8 cellular contexts compared by ENCODE assay signal in the genomic region with DNA sequence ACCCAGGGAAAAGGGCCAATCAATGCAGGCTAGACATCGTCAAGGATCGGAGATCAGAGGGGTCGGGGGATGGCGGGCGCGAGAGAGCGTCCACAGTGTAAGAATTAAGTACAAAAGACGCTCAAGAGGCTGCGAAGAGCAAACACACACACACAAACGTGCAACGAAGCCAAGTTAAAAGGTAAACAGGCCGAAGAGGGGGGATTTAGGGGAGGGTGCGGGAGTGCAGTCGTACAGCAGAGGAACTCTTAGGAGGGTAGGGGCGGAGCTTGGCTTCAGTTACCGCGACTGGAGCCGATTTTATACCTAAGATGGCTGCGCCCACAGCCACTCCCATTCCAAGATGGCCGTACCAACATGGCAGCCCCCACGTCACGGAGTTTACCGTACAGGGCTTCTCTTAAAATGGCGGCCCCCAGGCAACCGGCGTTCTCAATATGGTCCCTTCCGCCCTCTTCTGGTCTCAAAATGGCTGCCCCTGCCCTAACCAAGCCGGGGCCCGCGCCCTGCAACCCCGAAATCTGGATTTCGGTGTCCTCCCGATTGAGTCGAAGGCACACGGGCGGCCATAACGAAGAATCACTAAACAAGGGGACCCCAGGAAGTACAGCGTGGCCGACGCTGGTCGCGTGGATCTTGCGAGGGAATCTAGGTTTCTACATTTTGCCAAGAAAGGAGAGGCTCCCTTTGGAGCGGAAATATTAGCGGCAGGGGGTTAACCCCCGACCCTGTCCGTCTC. TPM values are rescaled to one million over a fixed set of nuclear protein-coding genes. Genes with fewer than 3 reads are reported as not detected.
DNase-seq lines count a peak whose midpoint lies in the region; ATAC-seq and TF ChIP-seq lines count a peak whose summit lies in the region.

No MANE protein-coding gene starts in this region.

- in situ Hi-C loops in GM18951 (cut with MboI; ENCODE audit: low sequenced_read_pairs, unreplicated experiment) = no loop called here

- TF ChIP-seq POLR2A in GM18951 (IDR thresholded peaks at IDR 0.05; ENCODE audit: extremely low read depth, insufficient read depth, insufficient read length) = peak; percentile 79

- H3K9me3 ChIP-seq in AG04450 (ENCODE audit: control insufficient read depth, insufficient read depth, low read length) = no peaks in the 10 kb centered on the region
- H3K9me3 ChIP-seq in ectodermal cell (ENCODE audit: control insufficient read depth, low read length) = no peaks in the 10 kb centered on the region
- H3K9me3 ChIP-seq in lower lobe of right lung = no peaks in the 10 kb centered on the region

- peaks cover 67% of the 10 kb centered on the region for H3K4me1 Mint-ChIP-seq in activated CD8-positive, alpha-beta T cell treated with anti-CD3 and anti-CD28 coated beads for 36 hours (ENCODE audit: low read depth)

- no peaks in the 10 kb centered on the region for H3K27me3 ChIP-seq in AG04450 (ENCODE audit: control insufficient read depth, insufficient read depth, low read length)
- H3K27me3 ChIP-seq in ectodermal cell (ENCODE audit: control insufficient read depth, insufficient read depth, low read length, poor library complexity, severe bottlenecking) = no peaks in the 10 kb centered on the region
- H3K27me3 ChIP-seq in lower lobe of right lung (ENCODE audit: low read depth) = no peaks in the 10 kb centered on the region

- CTCF ChIA-PET in AG04450 (lab: Charles Lee) = interaction anchor here (0.5 to 1.3 kb wide), 2 partner anchors 12 to 17 kb away, joined by 3 to 4 read pairs; no protein-coding TSS in a partner anchor
- CTCF ChIA-PET in activated CD8-positive, alpha-beta T cell treated with anti-CD3 and anti-CD28 coated beads for 36 hours (lab: Charles Lee) = interaction anchor here (1.0 to 2.5 kb wide), 6 partner anchors 9 to 78 kb away, joined by 3 to 13 read pairs (median 3); partner anchors contain the start of genes HNRNPUL2, LBHD1, TMEM179B and UQCC3

- intact Hi-C loops in activated CD8-positive, alpha-beta T cell treated with anti-CD3 and anti-CD28 coated beads for 36 hours (cut with micrococcal nuclease) = no loop called here
- intact Hi-C loops in lower lobe of right lung (cut with DNase I) = no loop called here

- TF ChIP-seq CTCF in AG04450 (IDR thresholded peaks at IDR 0.05; ENCODE audit: low read depth, low read length) = no peak
- TF ChIP-seq CTCF in activated CD8-positive, alpha-beta T cell treated with anti-CD3 and anti-CD28 coated beads for 36 hours (IDR thresholded peaks at IDR 0.05) = no peak
- no peak for TF ChIP-seq CTCF in lower lobe of right lung (IDR thresholded peaks at IDR 0.05)

- peak overlapping the region; percentile 99 for H3K27ac Mint-ChIP-seq in activated CD8-positive, alpha-beta T cell treated with anti-CD3 and anti-CD28 coated beads for 36 hours

- 7 to 10% methylated on average over 47 of the region's 47 CpGs for WGBS in ectodermal cell, 2 experiments

- POLR2A ChIA-PET in AG04450 (lab: Yijun Ruan, JAX) = interaction anchor here (0.6 to 2.7 kb wide), 6 partner anchors 18 to 171 kb away, joined by 3 to 17 read pairs (median 9); partner anchors contain the start of genes C11orf98, CSKMT, HNRNPUL2 and LRRN4CL
- POLR2A ChIA-PET in activated CD8-positive, alpha-beta T cell treated with anti-CD3 and anti-CD28 coated beads for 36 hours (lab: Charles Lee) = interaction anchor here (0.6 to 6.3 kb wide), 28 partner anchors 11 to 174 kb away, joined by 3 to 41 read pairs (median 4); partner anchors contain the start of genes B3GAT3, C11orf98, CSKMT and GANAB

- no peaks in the 10 kb centered on the region for H3K27me3 Mint-ChIP-seq in activated CD8-positive, alpha-beta T cell treated with anti-CD3 and anti-CD28 coated beads for 36 hours

- peak; percentile 62 for ATAC-seq in HG03196 (IDR thresholded peaks at IDR 0.05; ENCODE audit: unreplicated experiment)
- ATAC-seq in activated CD8-positive, alpha-beta T cell treated with anti-CD3 and anti-CD28 coated beads for 36 hours = peak; percentile 83
- peak; percentile 90 to 92 for ATAC-seq in lower lobe of right lung

- H3K36me3 Mint-ChIP-seq in activated CD8-positive, alpha-beta T cell treated with anti-CD3 and anti-CD28 coated beads for 36 hours (ENCODE audit: low read depth) = peaks cover 54% of the 10 kb centered on the region

- peak; percentile 93 for DNase-seq in AG04450 (ENCODE audit: low read depth, low spot score)
- peak; percentile 98 for DNase-seq in NCI-H526 treated with DMSO at 0.1 percent for 48 hours (lab: John Stamatoyannopoulos, UW)
- DNase-seq in activated CD8-positive, alpha-beta T cell treated with anti-CD3 and anti-CD28 coated beads for 36 hours = peak; percentile 99
- peak; percentile 99 for DNase-seq in lower lobe of right lung
- peak; percentile 91 to 95 for DNase-seq in stimulated activated CD4-positive, alpha-beta T cell treated with anti-CD3 and anti-CD28 coated beads, Interleukin-4, amount 100 ng/mL, for 48 hours (ENCODE audit: low read depth in 2 of 2)

- peaks cover 29% of the 10 kb centered on the region for H3K36me3 ChIP-seq in ectodermal cell (ENCODE audit: control insufficient read depth, insufficient read depth, low read length)
- peaks cover 41% of the 10 kb centered on the region for H3K36me3 ChIP-seq in lower lobe of right lung

- H3K9me3 Mint-ChIP-seq in activated CD8-positive, alpha-beta T cell treated with anti-CD3 and anti-CD28 coated beads for 36 hours = no peaks in the 10 kb centered on the region

- peak overlapping the region; percentile 91 for H3K4me3 Mint-ChIP-seq in activated CD8-positive, alpha-beta T cell treated with anti-CD3 and anti-CD28 coated beads for 36 hours

- H3K4me3 ChIP-seq in AG04450 (ENCODE audit: low read depth, low read length) (peak overlapping the region; percentile 52), ectodermal cell (ENCODE audit: insufficient read depth, low read depth, low read length) (peak overlapping the region; percentile 32), lower lobe of right lung (peak overlapping the region; percentile 61)

- H3K27ac ChIP-seq in AG04450 (ENCODE audit: low read depth, low read length) (peak overlapping the region; percentile 91), ectodermal cell (ENCODE audit: insufficient read depth, low read depth, low read length, poor library complexity, severe bottlenecking) (peak overlapping the region; percentile 95), lower lobe of right lung (peak overlapping the region; percentile 95)

- peaks cover 31% of the 10 kb centered on the region for H3K4me1 ChIP-seq in ectodermal cell (ENCODE audit: control insufficient read depth, insufficient read depth, low read length)
- peaks cover 46% of the 10 kb centered on the region for H3K4me1 ChIP-seq in lower lobe of right lung

RNA-seq across cellular contexts. Expression of gene GNG3, which starts 2.0 kb away (rescaled TPM):
- polyA plus RNA-seq in AG04450 (2011; rRNA removed) = 0.11 TPM in 1 of 2 replicates, not detected in the other
- not detected in 2 replicates for polyA minus RNA-seq in AG04450 (2011; rRNA and poly(A)+ RNA removed)
- total RNA-seq in activated CD8-positive, alpha-beta T cell treated with anti-CD3 and anti-CD28 coated beads for 36 hours = not detected
- 5.8 TPM for polyA plus RNA-seq in ectodermal cell (2013, experiment 1 of 4)
- polyA plus RNA-seq in ectodermal cell (2013, experiment 2 of 4) = 4.2 TPM
- polyA plus RNA-seq in ectodermal cell (2013, experiment 3 of 4) = 6.1 TPM
- 4.6 TPM for polyA plus RNA-seq in ectodermal cell (2013, experiment 4 of 4)
- not detected for total RNA-seq in lower lobe of right lung

RNA-seq across cellular contexts. Expression of gene BSCL2, which starts 2.2 kb away (rescaled TPM):
- polyA plus RNA-seq in AG04450 (2011; rRNA removed) = 42.8 and 63.7 TPM in 2 replicates
- polyA minus RNA-seq in AG04450 (2011; rRNA and poly(A)+ RNA removed) = 59.3 and 81.9 TPM in 2 replicates
- 10 to 100 TPM; 22.1 to 24.1 TPM for total RNA-seq in activated CD8-positive, alpha-beta T cell treated with anti-CD3 and anti-CD28 coated beads for 36 hours
- polyA plus RNA-seq in ectodermal cell (2013, experiment 1 of 4) = 65.6 TPM
- 78.7 TPM for polyA plus RNA-seq in ectodermal cell (2013, experiment 2 of 4)
- polyA plus RNA-seq in ectodermal cell (2013, experiment 3 of 4) = 80.1 TPM
- polyA plus RNA-seq in ectodermal cell (2013, experiment 4 of 4) = 97.6 TPM
- total RNA-seq in lower lobe of right lung = 87.0 TPM

RNA-seq across cellular contexts. Expression of gene HNRNPUL2, which starts 17.8 kb away (rescaled TPM):
- polyA plus RNA-seq in AG04450 (2011; rRNA removed) = 26.6 and 28.2 TPM in 2 replicates
- polyA minus RNA-seq in AG04450 (2011; rRNA and poly(A)+ RNA removed) = 20.5 and 21.6 TPM in 2 replicates
- total RNA-seq in activated CD8-positive, alpha-beta T cell treated with anti-CD3 and anti-CD28 coated beads for 36 hours = 10 to 100 TPM; 54.9 to 58.6 TPM
- 65.0 TPM for polyA plus RNA-seq in ectodermal cell (2013, experiment 1 of 4)
- polyA plus RNA-seq in ectodermal cell (2013, experiment 2 of 4) = 70.0 TPM
- polyA plus RNA-seq in ectodermal cell (2013, experiment 3 of 4) = 47.4 TPM
- 50.8 TPM for polyA plus RNA-seq in ectodermal cell (2013, experiment 4 of 4)
- total RNA-seq in lower lobe of right lung = 46.1 TPM

RNA-seq across cellular contexts. Expression of gene TTC9C, which starts 18.9 kb away (rescaled TPM):
- polyA plus RNA-seq in AG04450 (2011; rRNA removed) = 32.2 and 32.5 TPM in 2 replicates
- polyA minus RNA-seq in AG04450 (2011; rRNA and poly(A)+ RNA removed) = 24.8 and 25.5 TPM in 2 replicates
- 10 to 100 TPM; 33.7 to 37.9 TPM for total RNA-seq in activated CD8-positive, alpha-beta T cell treated with anti-CD3 and anti-CD28 coated beads for 36 hours
- polyA plus RNA-seq in ectodermal cell (2013, experiment 1 of 4) = 55.7 TPM
- polyA plus RNA-seq in ectodermal cell (2013, experiment 2 of 4) = 42.1 TPM
- polyA plus RNA-seq in ectodermal cell (2013, experiment 3 of 4) = 49.9 TPM
- polyA plus RNA-seq in ectodermal cell (2013, experiment 4 of 4) = 52.5 TPM
- 24.3 TPM for total RNA-seq in lower lobe of right lung

RNA-seq across cellular contexts. Expression of gene LRRN4CL, which starts 20.1 kb away (rescaled TPM):
- 4.1 and 5.7 TPM in 2 replicates for polyA plus RNA-seq in AG04450 (2011; rRNA removed)
- polyA minus RNA-seq in AG04450 (2011; rRNA and poly(A)+ RNA removed) = 1.9 and 2.3 TPM in 2 replicates
- not detected for total RNA-seq in activated CD8-positive, alpha-beta T cell treated with anti-CD3 and anti-CD28 coated beads for 36 hours
- not detected for polyA plus RNA-seq in ectodermal cell (2013, experiment 1 of 4)
- 0.14 TPM for polyA plus RNA-seq in ectodermal cell (2013, experiment 2 of 4)
- polyA plus RNA-seq in ectodermal cell (2013, experiment 3 of 4) = 0.16 TPM
- polyA plus RNA-seq in ectodermal cell (2013, experiment 4 of 4) = 0.12 TPM
- total RNA-seq in lower lobe of right lung = 3.4 TPM

Comparison
In these comparisons a context has a peak if more than half of its experiments do, and no peak if none do; other contexts are left out.
1. Peak in every context shown above with its lines: DNase-seq, ATAC-seq, H3K4me3 ChIP-seq and H3K27ac ChIP-seq.